ENCODE assay signal across 8 cellular contexts in genomic region chr1:44985747-44986359, GRCh38. TPM values are rescaled to one million over a fixed set of nuclear protein-coding genes. Genes with fewer than 3 reads are reported as not detected.
DNase-seq lines count a peak whose midpoint lies in the region; ATAC-seq, FAIRE-seq and TF ChIP-seq lines count a peak whose summit lies in the region.

No MANE protein-coding gene starts in this region.

- ATAC-seq in HG02943 (IDR thresholded peaks at IDR 0.05; ENCODE audit: low read depth, unreplicated experiment) (peak; percentile 10), GM21576 (IDR thresholded peaks at IDR 0.05; ENCODE audit: unreplicated experiment) (no peak)
- ATAC-seq in activated naive CD8-positive, alpha-beta T cell treated with anti-CD3 and anti-CD28 coated beads, Interleukin-2, amount 10 ng/mL, durations not matched to agents 7 days and 5 days (ENCODE audit: low read depth), result peak; percentile 6

- H3K4me1 ChIP-seq in kidney (ENCODE audit: control insufficient read depth in 1 of 2, insufficient read depth in 1 of 2, low read depth in 1 of 2, low read length in 2 of 2) (peaks cover 9 to 10% of the 10 kb centered on the region in 2 donors), thymus (ENCODE audit: control insufficient read depth, insufficient read depth, low read length) (peaks cover 7% of the 10 kb centered on the region)

- H3K4me1 Mint-ChIP-seq in activated naive CD8-positive, alpha-beta T cell treated with anti-CD3 and anti-CD28 coated beads, Interleukin-2, amount 10 ng/mL, durations not matched to agents 7 days and 5 days, result peaks cover 20% of the 10 kb centered on the region

- intact Hi-C loops in kidney (cut with DNase I), result no loop called here

- H3K4me3 Mint-ChIP-seq in activated naive CD8-positive, alpha-beta T cell treated with anti-CD3 and anti-CD28 coated beads, Interleukin-2, amount 10 ng/mL, durations not matched to agents 7 days and 5 days, result peak overlapping the region; percentile 100

- TF ChIP-seq CTCF in GM12865 (IDR thresholded peaks at IDR 0.05; ENCODE audit: insufficient read depth, low read depth, low read length, missing control alignments) (no peak), kidney (IDR thresholded peaks at IDR 0.05; ENCODE audit: borderline replicate concordance, extremely low read depth, insufficient read depth) (no peak)

- DNase-seq in GM12865 (ENCODE audit: low read depth) (no peak), kidney (no peak), NCI-H1417 treated with DMSO at 0.1 percent for 48 hours (lab: John Stamatoyannopoulos, UW) (no peak), NCI-H1694 (lab: John Stamatoyannopoulos, UW) (no peak)
- no peak for DNase-seq in activated naive CD8-positive, alpha-beta T cell treated with anti-CD3 and anti-CD28 coated beads, Interleukin-2, amount 10 ng/mL, durations not matched to agents 7 days and 5 days

- H3K4me3 ChIP-seq in GM12865 (ENCODE audit: low read depth, low read length), result peak overlapping the region; percentile 77
- H3K4me3 ChIP-seq in kidney (ENCODE audit: low read length in 2 of 2), result peak overlapping the region; percentile 88 to 95
- H3K4me3 ChIP-seq in thymus (ENCODE audit: low read length), result peak overlapping the region; percentile 66

- POLR2A ChIA-PET in activated naive CD8-positive, alpha-beta T cell treated with anti-CD3 and anti-CD28 coated beads, Interleukin-2, amount 10 ng/mL, durations not matched to agents 7 days and 5 days (lab: Charles Lee), result interaction anchor here (0.7 to 5.8 kb wide), 10 partner anchors 15 to 514 kb away, joined by 3 to 45 read pairs (median 7); partner anchors contain the start of genes CCDC163, HECTD3, MMACHC and PLK3

- H3K9me3 Mint-ChIP-seq in activated naive CD8-positive, alpha-beta T cell treated with anti-CD3 and anti-CD28 coated beads, Interleukin-2, amount 10 ng/mL, durations not matched to agents 7 days and 5 days, result no peaks in the 10 kb centered on the region

- H3K27ac Mint-ChIP-seq in activated naive CD8-positive, alpha-beta T cell treated with anti-CD3 and anti-CD28 coated beads, Interleukin-2, amount 10 ng/mL, durations not matched to agents 7 days and 5 days, result peak overlapping the region; percentile 97

- no peaks in the 10 kb centered on the region for H3K27me3 ChIP-seq in thymus (ENCODE audit: control insufficient read depth, insufficient read depth)

- no peaks in the 10 kb centered on the region for H3K9me3 ChIP-seq in kidney (ENCODE audit: control insufficient read depth in 1 of 2, low read length in 2 of 2)
- H3K9me3 ChIP-seq in thymus (ENCODE audit: control insufficient read depth), result no peaks in the 10 kb centered on the region

- peaks cover 5% of the 10 kb centered on the region for H3K36me3 Mint-ChIP-seq in activated naive CD8-positive, alpha-beta T cell treated with anti-CD3 and anti-CD28 coated beads, Interleukin-2, amount 10 ng/mL, durations not matched to agents 7 days and 5 days

- FAIRE-seq in kidney (lab: Jason Lieb, UNC), result no peak

- H3K27me3 Mint-ChIP-seq in activated naive CD8-positive, alpha-beta T cell treated with anti-CD3 and anti-CD28 coated beads, Interleukin-2, amount 10 ng/mL, durations not matched to agents 7 days and 5 days, result no peaks in the 10 kb centered on the region

- H3K9ac ChIP-seq in kidney (ENCODE audit: low read length in 2 of 2), result peak overlapping the region; percentile 73 to 78

- peaks cover 0 to 3% of the 10 kb centered on the region in 2 donors for H3K36me3 ChIP-seq in kidney (ENCODE audit: control insufficient read depth in 1 of 2, insufficient read depth in 2 of 2, low read length in 2 of 2)
- no peaks in the 10 kb centered on the region for H3K36me3 ChIP-seq in thymus (ENCODE audit: control insufficient read depth, insufficient read depth)

- 13% methylated on average over 19 of the region's 19 CpGs for WGBS in thymus

- H3K27ac ChIP-seq in kidney (ENCODE audit: low read depth in 2 of 2, low read length in 2 of 2) (peak overlapping the region in 1 of 2 donors; percentile 38), thymus (ENCODE audit: low read depth) (peak overlapping the region; percentile 31)

RNA-seq across cellular contexts. Expression of gene EIF2B3, which starts 0.5 kb away (rescaled TPM):
- total RNA-seq in activated naive CD8-positive, alpha-beta T cell treated with anti-CD3 and anti-CD28 coated beads, Interleukin-2, amount 10 ng/mL, durations not matched to agents 7 days and 5 days, result 10 to 100 TPM; 22.8 to 23.0 TPM
- 20.6 TPM for total RNA-seq in kidney
- polyA plus RNA-seq in kidney (ENCODE audit: insufficient read depth, low read depth, low replicate concordance) (25.0 TPM), thymus (12.3 TPM)

RNA-seq across cellular contexts. Expression of gene HECTD3, which starts 25.3 kb away (rescaled TPM):
- 10 to 100 TPM; 44.2 to 44.9 TPM for total RNA-seq in activated naive CD8-positive, alpha-beta T cell treated with anti-CD3 and anti-CD28 coated beads, Interleukin-2, amount 10 ng/mL, durations not matched to agents 7 days and 5 days
- 42.1 TPM for total RNA-seq in kidney
- polyA plus RNA-seq in kidney (ENCODE audit: insufficient read depth, low read depth, low replicate concordance) (27.5 TPM), thymus (22.5 TPM)

RNA-seq across cellular contexts. Expression of gene UROD, which starts 26.2 kb away (rescaled TPM):
- total RNA-seq in activated naive CD8-positive, alpha-beta T cell treated with anti-CD3 and anti-CD28 coated beads, Interleukin-2, amount 10 ng/mL, durations not matched to agents 7 days and 5 days, result 10 to 100 TPM; 71.7 to 79.2 TPM
- 71.0 TPM for total RNA-seq in kidney
- polyA plus RNA-seq in kidney (ENCODE audit: insufficient read depth, low read depth, low replicate concordance), result 172 TPM
- polyA plus RNA-seq in thymus, result 68.2 TPM
